In the genomic region with DNA sequence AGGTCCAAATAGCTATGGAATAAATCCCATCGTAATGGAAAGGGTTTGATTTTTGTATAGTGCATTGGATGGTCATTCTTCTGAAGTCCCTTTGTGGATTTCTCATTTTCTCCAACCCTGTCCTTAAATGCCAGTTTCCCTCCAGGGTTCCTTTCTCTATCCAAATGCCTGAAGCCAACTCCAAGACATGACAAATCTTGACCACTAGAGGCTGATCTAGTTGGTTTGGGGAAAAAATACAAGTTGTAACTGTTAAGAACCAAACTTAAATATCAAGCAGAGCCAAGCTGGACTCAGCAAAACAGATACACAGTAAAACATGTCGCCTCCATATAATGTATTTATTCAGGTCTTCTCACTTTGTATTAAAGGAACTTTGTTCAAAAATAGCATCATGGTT, we compare ENCODE assay signal across 13 cellular contexts. TPM values are rescaled to one million over a fixed set of nuclear protein-coding genes. Genes with fewer than 3 reads are reported as not detected.
DNase-seq lines count a peak whose midpoint lies in the region; ATAC-seq and TF ChIP-seq lines count a peak whose summit lies in the region.
"Had no signal": no experiment of that assay in that cellular context is flagged by ENCODE, and none has a peak within 500 bp of the region (broad histone marks: within the 10 kb centered on the region; RNA-seq: fewer than 3 reads in every experiment).

No MANE protein-coding gene starts in this region.

- no peak overlapping the region for H2AK5ac ChIP-seq in H9 (ENCODE audit: insufficient read length, low read length)

- H3K23me2 ChIP-seq in H9 (ENCODE audit: insufficient read length, low read depth, low read length, poor library complexity, severe bottlenecking), result no peaks in the 10 kb centered on the region

- H4K8ac ChIP-seq in H9 (replicated peaks; ENCODE audit: insufficient read length, low read depth, low read length), result no peak overlapping the region

- no peaks in the 10 kb centered on the region for H3K36me3 Mint-ChIP-seq in H9 (ENCODE audit: insufficient read depth in 1 of 3, low read depth in 3 of 3)
- H3K36me3 Mint-ChIP-seq in CD4-positive, alpha-beta memory T cell, result no peaks in the 10 kb centered on the region
- H3K36me3 Mint-ChIP-seq: activated naive CD8-positive, alpha-beta T cell treated with anti-CD3 and anti-CD28 coated beads, Interleukin-2, amount 10 ng/mL, durations not matched to agents 7 days and 5 days had no signal

- no peak overlapping the region for H2BK120ac ChIP-seq in H9 (ENCODE audit: low read depth, low read length, poor library complexity, severe bottlenecking)

- intact Hi-C loops in CD4-positive, alpha-beta memory T cell (cut with micrococcal nuclease), result loop anchor here (5.0 kb wide), 1 partner anchor 520 kb away; no protein-coding TSS in a partner anchor
- intact Hi-C loops in posterior cingulate gyrus (cut with DNase I), result no loop called here

- H3K79me1 ChIP-seq in H9 (ENCODE audit: insufficient read depth, low read depth, low read length, poor library complexity, severe bottlenecking), result no peaks in the 10 kb centered on the region

- H3K27ac Mint-ChIP-seq in H9, result no peak overlapping the region
- H3K27ac Mint-ChIP-seq in CD4-positive, alpha-beta memory T cell, result no peak overlapping the region
- H3K27ac Mint-ChIP-seq: activated naive CD8-positive, alpha-beta T cell treated with anti-CD3 and anti-CD28 coated beads, Interleukin-2, amount 10 ng/mL, durations not matched to agents 7 days and 5 days had no signal

- H3K27ac ChIP-seq in C4-2B (no peak overlapping the region), H9 (ENCODE audit: insufficient read length, low read depth, low read length) (no peak overlapping the region)
- no peak overlapping the region for H3K27ac ChIP-seq in CD4-positive, alpha-beta memory T cell (ENCODE audit: low read depth, low read length)
- H3K27ac ChIP-seq: pancreas, VCaP had no signal

- POLR2A ChIA-PET in CD4-positive, alpha-beta memory T cell (lab: Charles Lee; ENCODE audit: partially characterized antibody), result no interaction called here

- no peaks in the 10 kb centered on the region for H3K36me3 ChIP-seq in CD4-positive, alpha-beta memory T cell (ENCODE audit: insufficient read depth, low read length)
- H3K36me3 ChIP-seq: pancreas had no signal

- no peak overlapping the region for H3K4me3 ChIP-seq in astrocyte of the cerebellum (ENCODE audit: low read depth, low read length)
- H3K4me3 ChIP-seq in CD4-positive, alpha-beta memory T cell (ENCODE audit: low read length in 2 of 2), result no peak overlapping the region
- H3K4me3 ChIP-seq: pancreas had no signal

- H2BK15ac ChIP-seq in H9 (ENCODE audit: low read depth, low read length), result no peak overlapping the region

- no peak overlapping the region for H3K14ac ChIP-seq in H9 (ENCODE audit: insufficient read depth, low read length)

- H3K4me2 ChIP-seq in H9 (ENCODE audit: insufficient read depth, insufficient read length, low read length), result no peak overlapping the region

- H2BK5ac ChIP-seq in H9 (ENCODE audit: insufficient read length, low read length), result no peak overlapping the region

- no peak overlapping the region for H3T11ph ChIP-seq in H9 (ENCODE audit: low read length)

- H3K23ac ChIP-seq in H9 (ENCODE audit: insufficient read length, low read depth, low read length), result no peak overlapping the region

- H3K56ac ChIP-seq in H9 (ENCODE audit: insufficient read length, low read depth, low read length), result no peak overlapping the region

- peaks cover 3% of the 10 kb centered on the region; the same call in 1 of the 2 replicates for H3K27me3 Mint-ChIP-seq in H9 (ENCODE audit: low read depth)
- H3K27me3 Mint-ChIP-seq in CD4-positive, alpha-beta memory T cell, result peaks cover 7 to 14% of the 10 kb centered on the region in 2 donors

- no peak overlapping the region for H4K91ac ChIP-seq in H9 (ENCODE audit: insufficient read length, low read depth, low read length)

- DNase-seq in H9, result no peak
- DNase-seq in astrocyte of the cerebellum (ENCODE audit: low read depth), result peak; percentile 13
- DNase-seq in iris pigment epithelial cell (ENCODE audit: low read depth), result peak; percentile 18
- no peak for DNase-seq in CD4-positive, alpha-beta memory T cell
- DNase-seq in NCI-H2029 (lab: John Stamatoyannopoulos, UW), result no peak
- no peak for DNase-seq in posterior cingulate gyrus
- DNase-seq: activated naive CD8-positive, alpha-beta T cell treated with anti-CD3 and anti-CD28 coated beads, Interleukin-2, amount 10 ng/mL, durations not matched to agents 7 days and 5 days; hypothalamus; NCI-H526; pancreas had no signal

- H2BK12ac ChIP-seq in H9 (ENCODE audit: insufficient read length, low read depth, low read length), result no peak overlapping the region

- H3K9ac ChIP-seq in H9 (ENCODE audit: extremely low read depth, insufficient read length, low read length), result no peak overlapping the region

- H4K5ac ChIP-seq in H9 (ENCODE audit: insufficient read length, low read depth, low read length), result no peak overlapping the region

- H3K79me2 ChIP-seq in H9 (ENCODE audit: insufficient read depth, low read length), result no peaks in the 10 kb centered on the region

- H3K18ac ChIP-seq in H9 (ENCODE audit: insufficient read length, low read depth, low read length), result no peak overlapping the region

- no peak overlapping the region for H3K4ac ChIP-seq in H9 (ENCODE audit: low read depth, low read length)

- no peaks in the 10 kb centered on the region for H3K4me1 ChIP-seq in H9 (ENCODE audit: insufficient read depth, low read length)
- no peaks in the 10 kb centered on the region for H3K4me1 ChIP-seq in CD4-positive, alpha-beta memory T cell (ENCODE audit: insufficient read depth, low read length)

- no peak overlapping the region for H2AFZ ChIP-seq in H9 (ENCODE audit: low read length)

- no peak for ATAC-seq in HG03097 (IDR thresholded peaks at IDR 0.05; ENCODE audit: low FRiP score, unreplicated experiment)
- ATAC-seq: pancreas had no signal

- no peaks in the 10 kb centered on the region for H3K27me3 ChIP-seq in H9 (ENCODE audit: insufficient read depth, low read length)
- no peaks in the 10 kb centered on the region for H3K27me3 ChIP-seq in CD4-positive, alpha-beta memory T cell (ENCODE audit: insufficient read depth, low read length)
- H3K27me3 ChIP-seq: pancreas had no signal

- H2BK20ac ChIP-seq in H9 (ENCODE audit: low read depth, low read length, poor library complexity, severe bottlenecking), result no peak overlapping the region

- no peaks in the 10 kb centered on the region for H3K9me3 ChIP-seq in H9 (ENCODE audit: control insufficient read depth, low read depth, low read length)
- H3K9me3 ChIP-seq in CD4-positive, alpha-beta memory T cell (ENCODE audit: control insufficient read depth in 1 of 2, low read length in 2 of 2), result no peaks in the 10 kb centered on the region
- H3K9me3 ChIP-seq: pancreas had no signal

- CTCF ChIA-PET in CD4-positive, alpha-beta memory T cell (lab: Charles Lee; ENCODE audit: partially characterized antibody), result no interaction called here

- WGBS in H9 (ENCODE audit: extremely low coverage, insufficient read length, low lambda C conversion rate), result no CpG with 5 or more reads among the region's 2 CpGs

- no peaks in the 10 kb centered on the region for H3K9me3 Mint-ChIP-seq in H9
- H3K9me3 Mint-ChIP-seq in CD4-positive, alpha-beta memory T cell, result no peaks in the 10 kb centered on the region
- H3K9me3 Mint-ChIP-seq: activated naive CD8-positive, alpha-beta T cell treated with anti-CD3 and anti-CD28 coated beads, Interleukin-2, amount 10 ng/mL, durations not matched to agents 7 days and 5 days had no signal

- H4K20me1 ChIP-seq in H9 (ENCODE audit: control insufficient read depth, insufficient read depth, insufficient read length), result no peaks in the 10 kb centered on the region

- in situ Hi-C loops in astrocyte of the cerebellum (cut with HindIII; ENCODE audit: low sequenced_read_pairs), result no loop called here

- no peaks in the 10 kb centered on the region for H3K4me1 Mint-ChIP-seq in H9
- no peaks in the 10 kb centered on the region for H3K4me1 Mint-ChIP-seq in CD4-positive, alpha-beta memory T cell
- H3K4me1 Mint-ChIP-seq: activated naive CD8-positive, alpha-beta T cell treated with anti-CD3 and anti-CD28 coated beads, Interleukin-2, amount 10 ng/mL, durations not matched to agents 7 days and 5 days had no signal

- peak; percentile 53 for TF ChIP-seq CTCF in C4-2B (conservative IDR thresholded peaks at IDR 0.05)
- TF ChIP-seq CTCF in H9 (conservative IDR thresholded peaks at IDR 0.05), result peak; percentile 71
- peak; percentile 65 for TF ChIP-seq CTCF in astrocyte of the cerebellum (IDR thresholded peaks at IDR 0.05; ENCODE audit: low read depth, low read length, missing control alignments)

- H3K4me3 Mint-ChIP-seq in H9, result no peak overlapping the region
- no peak overlapping the region for H3K4me3 Mint-ChIP-seq in CD4-positive, alpha-beta memory T cell
- H3K4me3 Mint-ChIP-seq: activated naive CD8-positive, alpha-beta T cell treated with anti-CD3 and anti-CD28 coated beads, Interleukin-2, amount 10 ng/mL, durations not matched to agents 7 days and 5 days had no signal

RNA-seq across cellular contexts. Expression of gene FRMD4A, which starts 28.7 kb away (rescaled TPM):
- 19.6 and 21.3 TPM in 2 replicates for total RNA-seq in H9 (2021)
- total RNA-seq in CD4-positive, alpha-beta memory T cell, result 1 to 10 TPM; 1.9 to 2.4 TPM
- polyA plus RNA-seq in CD4-positive, alpha-beta memory T cell, result under 1 TPM in 1 of 2 donors, not detected in 1; 0.89 TPM

Comparison
In these comparisons a context has a peak if more than half of its experiments do, and no peak if none do; other contexts are left out.
1. DNase-seq: peak in astrocyte of the cerebellum (single experiment) and iris pigment epithelial cell (single experiment); none in H9 (single experiment), CD4-positive, alpha-beta memory T cell (0 of 5), NCI-H2029 (single experiment) and posterior cingulate gyrus (0 of 10).
2. Peak in every context shown above with its lines, with median percentiles within 50 percentile points of each other: CTCF ChIP-seq.